In genomic region chr21:42992943-42993712, GRCh38 we compare ENCODE assay signal across 15 cellular contexts. TPM values are rescaled to one million over a fixed set of nuclear protein-coding genes. Genes with fewer than 3 reads are reported as not detected.
DNase-seq lines count a peak whose midpoint lies in the region; ATAC-seq, FAIRE-seq and TF ChIP-seq lines count a peak whose summit lies in the region.
"Had no signal": no experiment of that assay in that cellular context is flagged by ENCODE, and none has a peak within 500 bp of the region (broad histone marks: within the 10 kb centered on the region; RNA-seq: fewer than 3 reads in every experiment).

No MANE protein-coding gene starts in this region.

- peak overlapping the region; percentile 66 for H3K56ac ChIP-seq in IMR-90 (ENCODE audit: extremely low read depth, insufficient read depth, low read length)

- H2BK15ac ChIP-seq in IMR-90 (ENCODE audit: low read depth, low read length) (peak overlapping the region; percentile 92), mesenchymal stem cell (ENCODE audit: low read depth, poor library complexity, severe bottlenecking) (peak overlapping the region; percentile 74)

- FAIRE-seq in frontal cortex (lab: Jason Lieb, UNC), result no peak

- peak overlapping the region; percentile 99 for H4K91ac ChIP-seq in IMR-90 (ENCODE audit: insufficient read depth, low read depth, low read length)
- peak overlapping the region; percentile 18 for H4K91ac ChIP-seq in mesenchymal stem cell (ENCODE audit: low read length)

- H3K36me3 Mint-ChIP-seq in chondrocyte (ENCODE audit: low read depth), result no peaks in the 10 kb centered on the region
- H3K36me3 Mint-ChIP-seq in immature natural killer cell, result peaks cover 0 to 7% (median 0%) of the 10 kb centered on the region in 3 donors

- no peak overlapping the region for H3K4me2 ChIP-seq in IMR-90 (ENCODE audit: low read depth, low read length)
- no peak overlapping the region for H3K4me2 ChIP-seq in mesenchymal stem cell (ENCODE audit: low read length, poor library complexity, severe bottlenecking)
- H3K4me2 ChIP-seq: PC-9 had no signal

- H3K14ac ChIP-seq in IMR-90 (replicated peaks; ENCODE audit: low read depth, low read length), result peak overlapping the region; percentile 84
- no peak overlapping the region for H3K14ac ChIP-seq in mesenchymal stem cell (ENCODE audit: low read length in 2 of 2)

- H3K4me1 ChIP-seq in IMR-90 (ENCODE audit: control insufficient read depth, insufficient read depth, low read length) (peaks cover 33% of the 10 kb centered on the region), mesenchymal stem cell (ENCODE audit: control insufficient read depth, insufficient read depth, low read depth, low read length) (peaks cover 26% of the 10 kb centered on the region), stomach (peaks cover 0 to 25% (median 12%) of the 10 kb centered on the region in 4 donors)

- H2AK5ac ChIP-seq in IMR-90 (ENCODE audit: low read depth, low read length) (peak overlapping the region; percentile 98), mesenchymal stem cell (ENCODE audit: low read length, severe bottlenecking) (peak overlapping the region; percentile 63)

- H3K9me3 ChIP-seq in IMR-90 (ENCODE audit: control insufficient read depth, insufficient read depth, low read length) (no peaks in the 10 kb centered on the region), mesenchymal stem cell (ENCODE audit: control insufficient read depth, low read length) (no peaks in the 10 kb centered on the region), stomach (no peaks in the 10 kb centered on the region)
- H3K9me3 ChIP-seq: thoracic aorta had no signal

- no peak for TF ChIP-seq RAD21 in IMR-90 (IDR thresholded peaks at IDR 0.05; ENCODE audit: low read length)

- H3K4me1 Mint-ChIP-seq in chondrocyte (ENCODE audit: low read depth), result peaks cover 49% of the 10 kb centered on the region
- peaks cover 8 to 23% of the 10 kb centered on the region in 2 donors for H3K4me1 Mint-ChIP-seq in immature natural killer cell

- H2BK120ac ChIP-seq in IMR-90 (ENCODE audit: low read depth, low read length) (peak overlapping the region; percentile 99), mesenchymal stem cell (ENCODE audit: low read depth, low read length) (no peak overlapping the region)

- H3K27ac Mint-ChIP-seq in chondrocyte (ENCODE audit: unreplicated experiment) (peak overlapping the region; percentile 93), immature natural killer cell (no peak overlapping the region)
- H3K27ac Mint-ChIP-seq: CD4-positive, alpha-beta T cell; T-helper 2 cell treated with Interferon-gamma antibody and Interleukin-4, amounts not matched to agents 5 μg/mL and 100 μg/mL, for 36 hours had no signal

- TF ChIP-seq EP300 in stomach (IDR thresholded peaks at IDR 0.05), result no peak

- dilution Hi-C loops in IMR-90 (cut with HindIII; ENCODE audit: low sequenced_read_pairs, unreplicated experiment), result no loop called here

- CTCF ChIA-PET in IMR-90 (lab: Yijun Ruan, JAX), result interaction anchor here (0.6 to 0.9 kb wide), 2 partner anchors 19 to 668 kb away, joined by 3 to 7 read pairs; partner anchors contain the start of gene PKNOX1

- H3K4ac ChIP-seq in IMR-90 (ENCODE audit: low read depth, low read length) (peak overlapping the region; percentile 93), mesenchymal stem cell (ENCODE audit: low read depth in 1 of 2, low read length in 2 of 2) (no peak overlapping the region)

- peak overlapping the region; percentile 90 for H2AK9ac ChIP-seq in IMR-90 (replicated peaks; ENCODE audit: low read depth, low read length, poor library complexity)

- no peaks in the 10 kb centered on the region for H4K20me1 ChIP-seq in IMR-90 (ENCODE audit: insufficient read depth, low read length)

- H3K36me3 ChIP-seq in IMR-90 (ENCODE audit: control insufficient read depth, insufficient read depth, low read length), result no peaks in the 10 kb centered on the region
- no peaks in the 10 kb centered on the region for H3K36me3 ChIP-seq in mesenchymal stem cell (ENCODE audit: control insufficient read depth in 1 of 2, insufficient read depth in 2 of 2, low read depth in 1 of 2, low read length in 2 of 2)
- peaks cover 0 to 11% (median 0%) of the 10 kb centered on the region in 4 donors for H3K36me3 ChIP-seq in stomach
- H3K36me3 ChIP-seq: thoracic aorta had no signal

- 34% methylated on average over 7 of the region's 18 CpGs; no CpG with 5 or more reads in 1 of the 2 experiments for whole genome bisulfite sequencing in IMR-90 (ENCODE audit: extremely low coverage in 2 of 2, insufficient read length in 1 of 2), 2 experiments
- WGBS in mesenchymal stem cell, result 83% methylated on average over 17 of the region's 18 CpGs
- WGBS in stomach, 5 donors, result 77 to 91% (median 90%) methylated on average over 18 of the region's 18 CpGs

- H3K27me3 Mint-ChIP-seq in chondrocyte (ENCODE audit: low read depth), result no peaks in the 10 kb centered on the region
- peaks cover 0 to 1% (median 0%) of the 10 kb centered on the region in 3 donors for H3K27me3 Mint-ChIP-seq in immature natural killer cell (ENCODE audit: low read depth in 3 of 3)
- H3K27me3 Mint-ChIP-seq: CD4-positive, alpha-beta T cell had no signal

- H3K27ac ChIP-seq in IMR-90 (ENCODE audit: insufficient read depth, low read length) (peak overlapping the region; percentile 84), mesenchymal stem cell (ENCODE audit: low read length, poor library complexity, severe bottlenecking) (peak overlapping the region; percentile 57), stomach (peak overlapping the region in 4 of 5 donors; percentile 12 to 79 (median 60))
- H3K27ac ChIP-seq: PC-9, thoracic aorta had no signal

- H3K23ac ChIP-seq in IMR-90 (ENCODE audit: low read depth, low read length) (peak overlapping the region; percentile 86), mesenchymal stem cell (ENCODE audit: low read length in 2 of 2) (no peak overlapping the region)

- intact Hi-C loops in IMR-90 (cut with micrococcal nuclease), result no loop called here
- intact Hi-C loops in stomach (cut with DNase I; ENCODE audit: low total_unique reads), result no loop called here

- no peaks in the 10 kb centered on the region for H3K27me3 ChIP-seq in IMR-90 (ENCODE audit: control insufficient read depth, insufficient read depth, low read length)
- no peaks in the 10 kb centered on the region for H3K27me3 ChIP-seq in mesenchymal stem cell (ENCODE audit: control insufficient read depth in 1 of 2, insufficient read depth in 1 of 2, low read length in 2 of 2)
- no peaks in the 10 kb centered on the region for H3K27me3 ChIP-seq in stomach

- peak overlapping the region; percentile 85 for H4K5ac ChIP-seq in IMR-90 (ENCODE audit: low read depth, low read length)

- peak overlapping the region; percentile 83 for H2BK20ac ChIP-seq in IMR-90 (ENCODE audit: low read depth, low read length)

- DNase-seq in IMR-90, result peak; percentile 57
- DNase-seq in chondrocyte (ENCODE audit: low spot score), result no peak
- peak; percentile 53 for DNase-seq in mesenchymal stem cell
- DNase-seq in stomach, result no peak
- no peak for DNase-seq in activated naive CD4-positive, alpha-beta T cell treated with Interleukin-2 at 50 U/mL for 16 hours
- DNase-seq in immature natural killer cell, result no peak
- no peak for DNase-seq in frontal cortex (ENCODE audit: low spot score in 2 of 2)
- DNase-seq: activated CD4-positive, alpha-beta T cell treated with anti-CD3 and anti-CD28 coated beads for 4 hours; activated T-cell treated with anti-CD3 and anti-CD28 coated beads, Interleukin-2, amount 50 U/mL, for 1 hour; CD4-positive, alpha-beta T cell; NCI-H1694 treated with DMSO at 0.1 percent for 48 hours; NCI-H526 had no signal

- H3K79me1 ChIP-seq in IMR-90 (ENCODE audit: low read depth in 1 of 2, low read length in 2 of 2) (peaks cover 54 to 79% of the 10 kb centered on the region in 2 experiments), mesenchymal stem cell (replicated peaks; ENCODE audit: low read length, poor library complexity, severe bottlenecking) (peaks cover 17% of the 10 kb centered on the region)

- H2AFZ ChIP-seq in IMR-90 (replicated peaks; ENCODE audit: low read length, poor library complexity) (peak overlapping the region; percentile 68), mesenchymal stem cell (ENCODE audit: low read depth, low read length) (no peak overlapping the region)
- H2AFZ ChIP-seq: PC-9 had no signal

- in situ Hi-C loops in IMR-90 (cut with MboI; ENCODE audit: low sequenced_read_pairs), result no loop called here

- peak overlapping the region; percentile 8 to 38 for H2BK12ac ChIP-seq in mesenchymal stem cell (ENCODE audit: low read length in 2 of 2)

- peak; percentile 20; the same call in 1 of the 2 replicates for TF ChIP-seq POLR2A in IMR-90 (IDR thresholded peaks at IDR 0.05; ENCODE audit: low read depth, low read length)
- no peak for TF ChIP-seq POLR2A in stomach (IDR thresholded peaks at IDR 0.05)

- H3K4me3 Mint-ChIP-seq in chondrocyte (ENCODE audit: unreplicated experiment), result no peak overlapping the region
- no peak overlapping the region for H3K4me3 Mint-ChIP-seq in immature natural killer cell
- H3K4me3 Mint-ChIP-seq: CD4-positive, alpha-beta T cell; T-helper 2 cell treated with Interferon-gamma antibody and Interleukin-4, amounts not matched to agents 5 μg/mL and 100 μg/mL, for 36 hours had no signal

- H3K9me3 Mint-ChIP-seq in chondrocyte (ENCODE audit: low read depth) (no peaks in the 10 kb centered on the region), immature natural killer cell (peaks cover 0 to 3% (median 0%) of the 10 kb centered on the region in 6 donors)
- H3K9me3 Mint-ChIP-seq: CD4-positive, alpha-beta T cell had no signal

- H4K8ac ChIP-seq in IMR-90 (ENCODE audit: low read depth in 2 of 2, low read length in 2 of 2), result peak overlapping the region; percentile 90 to 91
- H4K8ac ChIP-seq in mesenchymal stem cell (ENCODE audit: low read length), result peak overlapping the region; percentile 36

- POLR2A ChIA-PET in IMR-90 (lab: Charles Lee; ENCODE audit: unreplicated experiment), result no interaction called here

- H2BK5ac ChIP-seq in IMR-90 (ENCODE audit: low read depth, low read length, poor library complexity, severe bottlenecking) (peak overlapping the region; percentile 83), mesenchymal stem cell (ENCODE audit: low read depth, low read length, poor library complexity, severe bottlenecking) (peak overlapping the region; percentile 21)

- H3K4me3 ChIP-seq in IMR-90 (ENCODE audit: insufficient read depth, low read depth, low read length) (no peak overlapping the region), mesenchymal stem cell (ENCODE audit: insufficient read depth in 1 of 2, low read depth in 1 of 2, low read length in 2 of 2) (peak overlapping the region in 1 of 2 experiments; percentile 13), stomach (no peak overlapping the region)
- H3K4me3 ChIP-seq: PC-9, thoracic aorta had no signal

- H3K18ac ChIP-seq in IMR-90 (ENCODE audit: low read depth, low read length), result peak overlapping the region; percentile 90
- H3K18ac ChIP-seq in mesenchymal stem cell (ENCODE audit: low read depth in 1 of 2, low read length in 2 of 2), result peak overlapping the region; percentile 3 to 71

- peak; percentile 2; the same call in 1 of the 2 replicates for ATAC-seq in IMR-90 (ENCODE audit: low read depth)

- peaks cover 38% of the 10 kb centered on the region for H3K9me1 ChIP-seq in IMR-90 (ENCODE audit: insufficient read depth, low read length)

- peak overlapping the region; percentile 7; the same call in 1 of the 2 replicates for H3K9ac ChIP-seq in IMR-90 (ENCODE audit: low read depth, low read length)
- peak overlapping the region; percentile 54 for H3K9ac ChIP-seq in mesenchymal stem cell (ENCODE audit: low read length)

- no TSS peak for BruUV-seq in IMR-90 (replicated peaks; lab: Mats Ljungman, UMichigan)

- TF ChIP-seq CTCF in IMR-90 (conservative IDR thresholded peaks at IDR 0.05; ENCODE audit: low read depth, low read length), result no peak
- TF ChIP-seq CTCF in chondrocyte (IDR thresholded peaks at IDR 0.05), result no peak
- TF ChIP-seq CTCF in stomach (IDR thresholded peaks at IDR 0.05), result no peak

RNA-seq across cellular contexts. Expression of gene PKNOX1, which starts 18.8 kb away (rescaled TPM):
- 35.0 and 48.3 TPM in 2 replicates for total RNA-seq in IMR-90 (2012; rRNA removed)
- 51.5 and 61.0 TPM in 2 replicates for polyA plus RNA-seq in IMR-90 (2012; rRNA removed)
- 12.0 and 47.8 TPM in 2 replicates for polyA plus RNA-seq in IMR-90 (2012; cell fraction: cytosol; rRNA removed)
- 46.2 and 70.3 TPM in 2 replicates for polyA plus RNA-seq in IMR-90 (2012; cell fraction: nucleus; rRNA removed; ENCODE audit: low replicate concordance)
- total RNA-seq in chondrocyte, result 12.0 to 12.9 TPM (median 12.0 TPM) in 3 replicates
- 10.6 TPM for polyA plus RNA-seq in mesenchymal stem cell (2013, experiment 1 of 2)
- 10.5 TPM for polyA plus RNA-seq in mesenchymal stem cell (2013, experiment 2 of 2)
- 10 to 100 TPM in 4 of 5 donors, 1 to 10 TPM in 1; 4.9 to 88.7 (median 16.5) TPM for total RNA-seq in stomach
- 10 to 100 TPM in 1 of 3 donors, 1 to 10 TPM in 2; 8.2 to 14.4 (median 9.1) TPM for polyA plus RNA-seq in stomach
- polyA plus RNA-seq in immature natural killer cell, result 10 to 100 TPM; 11.0 to 25.3 (median 14.8) TPM
- 23.2 TPM for total RNA-seq in frontal cortex

Comparison
In these comparisons a context has a peak if more than half of its experiments do, and no peak if none do; other contexts are left out.
1. DNase-seq: peak in IMR-90 (single experiment) and mesenchymal stem cell (single experiment); none in chondrocyte (single experiment), stomach (single experiment), activated naive CD4-positive, alpha-beta T cell treated with Interleukin-2 at 50 U/mL for 16 hours (single experiment), immature natural killer cell (0 of 3) and frontal cortex (0 of 2).
2. Peak in every context shown above with its lines, with median percentiles within 50 percentile points of each other: H3K27ac ChIP-seq.